10 cellular contexts compared by ENCODE assay signal in the genomic region with DNA sequence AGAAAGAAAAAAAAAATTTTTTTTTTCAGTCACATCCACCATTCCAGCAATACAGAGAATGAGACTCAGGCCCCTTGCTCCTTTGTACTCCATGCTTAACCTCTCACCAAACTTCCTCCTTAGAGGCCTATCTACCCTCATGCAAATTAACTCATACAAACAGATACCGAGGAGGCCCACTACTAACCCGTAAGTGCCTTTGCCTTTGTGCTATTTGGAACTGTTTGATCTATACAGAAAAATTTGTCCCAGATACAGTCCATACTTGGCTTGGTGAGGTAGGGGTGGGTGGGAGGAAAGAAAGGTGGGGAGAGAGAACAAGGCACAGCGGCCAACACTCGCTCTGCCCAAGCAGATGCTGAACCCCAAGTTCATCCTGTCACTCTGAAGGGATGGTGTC.
DNase-seq lines count a peak whose midpoint lies in the region; ATAC-seq and TF ChIP-seq lines count a peak whose summit lies in the region.
"Had no signal": no experiment of that assay in that cellular context is flagged by ENCODE, and none has a peak within 500 bp of the region (broad histone marks: within the 10 kb centered on the region; RNA-seq: fewer than 3 reads in every experiment).

No MANE protein-coding gene starts in this region.

- H3K36me3 ChIP-seq in CD4-positive, alpha-beta memory T cell (ENCODE audit: insufficient read depth, low read length) = no peaks in the 10 kb centered on the region
- no peaks in the 10 kb centered on the region for H3K36me3 ChIP-seq in tibial artery
- H3K36me3 ChIP-seq: HAP-1 had no signal

- no peak overlapping the region for H3K4me3 Mint-ChIP-seq in CD4-positive, alpha-beta memory T cell
- H3K4me3 Mint-ChIP-seq: activated CD8-positive, alpha-beta T cell treated with anti-CD3 and anti-CD28 coated beads for 36 hours had no signal

- no peaks in the 10 kb centered on the region for H3K9me3 ChIP-seq in CD4-positive, alpha-beta memory T cell (ENCODE audit: control insufficient read depth in 1 of 2, low read length in 2 of 2)
- H3K9me3 ChIP-seq in tibial artery = no peaks in the 10 kb centered on the region
- H3K9me3 ChIP-seq: HAP-1 had no signal

- H3K9me3 Mint-ChIP-seq in CD4-positive, alpha-beta memory T cell = no peaks in the 10 kb centered on the region
- H3K9me3 Mint-ChIP-seq: activated CD8-positive, alpha-beta T cell treated with anti-CD3 and anti-CD28 coated beads for 36 hours had no signal

- H3K4me1 Mint-ChIP-seq in CD4-positive, alpha-beta memory T cell = peaks cover 16 to 39% (median 21%) of the 10 kb centered on the region in 4 donors

- H3K4me1 ChIP-seq in CD4-positive, alpha-beta memory T cell (ENCODE audit: insufficient read depth, low read length) = peaks cover 16% of the 10 kb centered on the region
- peaks cover 0 to 21% (median 9%) of the 10 kb centered on the region in 4 donors for H3K4me1 ChIP-seq in tibial artery
- H3K4me1 ChIP-seq: HAP-1 had no signal

- no peak overlapping the region for H3K27ac ChIP-seq in CD4-positive, alpha-beta memory T cell (ENCODE audit: low read depth, low read length)
- H3K27ac ChIP-seq in epithelial cell of prostate (peak overlapping the region; percentile 94), tibial artery (no peak overlapping the region)

- ATAC-seq in GM21360 (IDR thresholded peaks at IDR 0.05; ENCODE audit: unreplicated experiment) (peak; percentile 28), HG03460 (IDR thresholded peaks at IDR 0.05; ENCODE audit: unreplicated experiment) (peak; percentile 29)
- ATAC-seq: activated CD8-positive, alpha-beta T cell treated with anti-CD3 and anti-CD28 coated beads for 36 hours had no signal

- H3K36me3 Mint-ChIP-seq in CD4-positive, alpha-beta memory T cell = no peaks in the 10 kb centered on the region

- POLR2A ChIA-PET in CD4-positive, alpha-beta memory T cell (lab: Charles Lee; ENCODE audit: partially characterized antibody) = no interaction called here

- peak overlapping the region in 4 of 7 donors; percentile 18 to 58 (median 44) for H3K27ac Mint-ChIP-seq in CD4-positive, alpha-beta memory T cell

- no peak for DNase-seq in CD4-positive, alpha-beta memory T cell
- DNase-seq in epithelial cell of prostate (ENCODE audit: low read depth, low spot score) = no peak
- no peak for DNase-seq in ureter (ENCODE audit: low spot score)
- DNase-seq in DMS 273 (lab: John Stamatoyannopoulos, UW; ENCODE audit: unreplicated experiment) = no peak
- DNase-seq in tibial artery = no peak
- no peak for DNase-seq in HPDE6-E6E7 (ENCODE audit: extremely low spot score)
- DNase-seq: activated CD8-positive, alpha-beta T cell treated with anti-CD3 and anti-CD28 coated beads for 36 hours had no signal

- no peaks in the 10 kb centered on the region for H3K27me3 ChIP-seq in CD4-positive, alpha-beta memory T cell (ENCODE audit: insufficient read depth, low read length)
- no peaks in the 10 kb centered on the region for H3K27me3 ChIP-seq in tibial artery

- CTCF ChIA-PET in CD4-positive, alpha-beta memory T cell (lab: Charles Lee; ENCODE audit: partially characterized antibody) = no interaction called here

- no peaks in the 10 kb centered on the region for H3K27me3 Mint-ChIP-seq in CD4-positive, alpha-beta memory T cell

- intact Hi-C loops in CD4-positive, alpha-beta memory T cell (cut with micrococcal nuclease) = loop anchor here (5.0 kb wide), 2 partner anchors 183 to 203 kb away; partner anchors contain the start of gene MXI1
- intact Hi-C loops in tibial artery (cut with DNase I; ENCODE audit: low total_unique reads) = no loop called here

- H3K4me3 ChIP-seq in CD4-positive, alpha-beta memory T cell (ENCODE audit: low read length in 2 of 2) = no peak overlapping the region
- no peak overlapping the region for H3K4me3 ChIP-seq in tibial artery
- H3K4me3 ChIP-seq: HAP-1 had no signal

- no peak for TF ChIP-seq CTCF in tibial artery (IDR thresholded peaks at IDR 0.05)
